1 cellular context compared by ENCODE assay signal in genomic region chr10:115049318-115049717, GRCh38.
TF ChIP-seq lines count a peak whose summit lies in the region.

No MANE protein-coding gene starts in this region.

TF ChIP-seq in H1, 55 proteins besides CTCF, POLR2A, EP300 and RAD21:
- TF ChIP-seq SIX5 (IDR thresholded peaks at IDR 0.05; ENCODE audit: low read depth, low read length) (no peak), RBBP5 (IDR thresholded peaks at IDR 0.05; ENCODE audit: borderline replicate concordance, low read depth, low read length) (no peak), SP1 (IDR thresholded peaks at IDR 0.05; ENCODE audit: low read depth, low read length) (no peak), TEAD4 (IDR thresholded peaks at IDR 0.05; ENCODE audit: low read depth, low read length) (no peak), FOSL1 (IDR thresholded peaks at IDR 0.05; ENCODE audit: insufficient read depth, low read depth, low read length) (no peak), EZH2 (IDR thresholded peaks at IDR 0.05; ENCODE audit: low read depth, low read length, severe bottlenecking) (no peak), NANOG (IDR thresholded peaks at IDR 0.05; ENCODE audit: insufficient read depth, low read depth, low read length, poor library complexity, severe bottlenecking) (no peak), SP2 (IDR thresholded peaks at IDR 0.05; ENCODE audit: low read length) (no peak), ASH2L (IDR thresholded peaks at IDR 0.05; ENCODE audit: low read length) (no peak), CTBP2 (IDR thresholded peaks at IDR 0.05; ENCODE audit: borderline replicate concordance, insufficient read depth, insufficient read length, low read length) (no peak), GTF2F1 (IDR thresholded peaks at IDR 0.05; ENCODE audit: borderline replicate concordance, low read depth, low read length) (no peak), CBX8 (IDR thresholded peaks at IDR 0.05; ENCODE audit: borderline replicate concordance, low read depth, low read length) (no peak), CBX5 (IDR thresholded peaks at IDR 0.05; ENCODE audit: low read depth, low read length) (no peak), CREB1 (IDR thresholded peaks at IDR 0.05) (no peak), USF2 (IDR thresholded peaks at IDR 0.05; ENCODE audit: low read length) (no peak), POU5F1 (IDR thresholded peaks at IDR 0.05; ENCODE audit: low read depth, low read length) (no peak), HDAC2 (IDR thresholded peaks at IDR 0.05; ENCODE audit: borderline replicate concordance in 1 of 2, low read depth in 2 of 2, low read length in 2 of 2) (no peak)
- TF ChIP-seq, protein P1, sequence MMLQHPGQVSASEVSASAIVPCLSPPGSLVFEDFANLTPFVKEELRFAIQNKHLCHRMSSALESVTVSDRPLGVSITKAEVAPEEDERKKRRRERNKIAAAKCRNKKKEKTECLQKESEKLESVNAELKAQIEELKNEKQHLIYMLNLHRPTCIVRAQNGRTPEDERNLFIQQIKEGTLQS (IDR thresholded peaks at IDR 0.05; ENCODE audit: insufficient read depth, low read depth, low read length), result no peak
